ENCODE assay signal across 15 cellular contexts in genomic region chr10:101774589-101775272, GRCh38. TPM values are rescaled to one million over a fixed set of nuclear protein-coding genes. Genes with fewer than 3 reads are reported as not detected.
DNase-seq lines count a peak whose midpoint lies in the region; TF ChIP-seq lines count a peak whose summit lies in the region.
"Had no signal": no experiment of that assay in that cellular context is flagged by ENCODE, and none has a peak within 500 bp of the region (broad histone marks: within the 10 kb centered on the region; RNA-seq: fewer than 3 reads in every experiment).

No MANE protein-coding gene starts in this region.

- peaks cover 10% of the 10 kb centered on the region; the same call in 1 of the 2 replicates for H3K36me3 ChIP-seq in HUES6 (ENCODE audit: control insufficient read depth, insufficient read depth, low read length)

- no peaks in the 10 kb centered on the region for H3K9me3 ChIP-seq in HUES6 (ENCODE audit: control insufficient read depth, insufficient read depth, low read depth, low read length)

- DNase-seq in Calu3 (no peak), glutamatergic neuron (peak; percentile 58), posterior vena cava (ENCODE audit: low spot score) (peak; percentile 78), inferior parietal cortex (ENCODE audit: extremely low spot score) (no peak), CD1c-positive myeloid dendritic cell (ENCODE audit: extremely low spot score) (no peak), NCI-H446 (lab: John Stamatoyannopoulos, UW) (no peak)
- no peak for DNase-seq in activated CD4-positive, alpha-beta T cell treated with anti-CD3 and anti-CD28 coated beads, Interleukin-2, amount 10 ng/mL, durations not matched to agents 24 days and 14 days
- DNase-seq: activated CD4-positive, alpha-beta T cell treated with anti-CD3 and anti-CD28 coated beads for 4 hours; central memory CD4-positive, alpha-beta T cell; hypothalamus; NCI-H2029 treated with DMSO at 0.1 percent for 48 hours had no signal

- peaks cover 76% of the 10 kb centered on the region for H3K27me3 ChIP-seq in HUES6 (ENCODE audit: control insufficient read depth, insufficient read depth, low read length)

- peak overlapping the region; percentile 21 for H3K4me3 Mint-ChIP-seq in Calu3 (ENCODE audit: low read depth, unreplicated experiment)
- H3K4me3 Mint-ChIP-seq in glutamatergic neuron (ENCODE audit: unreplicated experiment) = peak overlapping the region; percentile 34
- no peak overlapping the region for H3K4me3 Mint-ChIP-seq in activated CD4-positive, alpha-beta T cell treated with anti-CD3 and anti-CD28 coated beads, Interleukin-2, amount 10 ng/mL, durations not matched to agents 24 days and 14 days

- CTCF ChIA-PET in Calu3 (lab: Charles Lee) = no interaction called here

- H3K36me3 Mint-ChIP-seq in Calu3 (ENCODE audit: insufficient read depth, unreplicated experiment) (peaks cover 10% of the 10 kb centered on the region), glutamatergic neuron (ENCODE audit: unreplicated experiment) (no peaks in the 10 kb centered on the region)
- peaks cover 17% of the 10 kb centered on the region for H3K36me3 Mint-ChIP-seq in activated CD4-positive, alpha-beta T cell treated with anti-CD3 and anti-CD28 coated beads, Interleukin-2, amount 10 ng/mL, durations not matched to agents 24 days and 14 days (ENCODE audit: low read depth)

- TF ChIP-seq CTCF in Calu3 (IDR thresholded peaks at IDR 0.05; ENCODE audit: unreplicated experiment) (no peak), glutamatergic neuron (IDR thresholded peaks at IDR 0.05; ENCODE audit: partially characterized antibody, unreplicated experiment) (no peak)

- peaks cover 71% of the 10 kb centered on the region for H3K27me3 Mint-ChIP-seq in Calu3 (ENCODE audit: unreplicated experiment)
- H3K27me3 Mint-ChIP-seq in glutamatergic neuron (ENCODE audit: unreplicated experiment) = peaks cover 21% of the 10 kb centered on the region
- peaks cover 69% of the 10 kb centered on the region for H3K27me3 Mint-ChIP-seq in activated CD4-positive, alpha-beta T cell treated with anti-CD3 and anti-CD28 coated beads, Interleukin-2, amount 10 ng/mL, durations not matched to agents 24 days and 14 days

- peaks cover 11% of the 10 kb centered on the region for H3K4me1 Mint-ChIP-seq in Calu3 (ENCODE audit: low read depth, unreplicated experiment)
- H3K4me1 Mint-ChIP-seq in glutamatergic neuron (ENCODE audit: low read depth, unreplicated experiment) = peaks cover 22% of the 10 kb centered on the region
- H3K4me1 Mint-ChIP-seq in activated CD4-positive, alpha-beta T cell treated with anti-CD3 and anti-CD28 coated beads, Interleukin-2, amount 10 ng/mL, durations not matched to agents 24 days and 14 days = peaks cover 12% of the 10 kb centered on the region

- H3K27ac ChIP-seq in HUES6 (ENCODE audit: low read depth, low read length) = no peak overlapping the region

- no TSS peak for BruUV-seq in Calu3 (replicated peaks; lab: Mats Ljungman, UMichigan)

- H3K4me1 ChIP-seq in HUES6 (ENCODE audit: control insufficient read depth, insufficient read depth, low read length) = peaks cover 51% of the 10 kb centered on the region

- H3K4me3 ChIP-seq in HUES6 (ENCODE audit: low read depth, low read length) = peak overlapping the region; percentile 60

- H3K27ac Mint-ChIP-seq in Calu3 (ENCODE audit: unreplicated experiment) (no peak overlapping the region), glutamatergic neuron (ENCODE audit: unreplicated experiment) (no peak overlapping the region)
- no peak overlapping the region for H3K27ac Mint-ChIP-seq in activated CD4-positive, alpha-beta T cell treated with anti-CD3 and anti-CD28 coated beads, Interleukin-2, amount 10 ng/mL, durations not matched to agents 24 days and 14 days

- H3K9ac ChIP-seq in HUES6 (ENCODE audit: low read length) = peak overlapping the region; percentile 80

- H3K9me3 Mint-ChIP-seq in Calu3 (ENCODE audit: low read depth, unreplicated experiment) = no peaks in the 10 kb centered on the region
- peaks cover 9% of the 10 kb centered on the region for H3K9me3 Mint-ChIP-seq in glutamatergic neuron (ENCODE audit: unreplicated experiment)
- no peaks in the 10 kb centered on the region for H3K9me3 Mint-ChIP-seq in activated CD4-positive, alpha-beta T cell treated with anti-CD3 and anti-CD28 coated beads, Interleukin-2, amount 10 ng/mL, durations not matched to agents 24 days and 14 days

- intact Hi-C loops in Calu3 (cut with micrococcal nuclease; ENCODE audit: unreplicated experiment) = no loop called here
- intact Hi-C loops in posterior vena cava (cut with DNase I) = no loop called here
- intact Hi-C loops in activated CD4-positive, alpha-beta T cell treated with anti-CD3 and anti-CD28 coated beads, Interleukin-2, amount 10 ng/mL, durations not matched to agents 24 days and 14 days (cut with micrococcal nuclease) = loop anchor here (10.0 kb wide), 2 partner anchors 610 to 640 kb away; partner anchors contain the start of gene TLX1

RNA-seq across cellular contexts. Expression of gene FGF8, which starts 1.2 kb away (rescaled TPM):
- total RNA-seq in Calu3 (2022) (not detected in 2 replicates), glutamatergic neuron (ENCODE audit: unreplicated experiment) (1.1 TPM), posterior vena cava (not detected)
- 0.35 TPM in 1 of 2 replicates, not detected in the other for total RNA-seq in activated CD4-positive, alpha-beta T cell treated with anti-CD3 and anti-CD28 coated beads, Interleukin-2, amount 10 ng/mL, durations not matched to agents 24 days and 14 days
- total RNA-seq: esophagus mucosa, mucosa of gallbladder, temporal lobe had no signal

RNA-seq across cellular contexts. Expression of gene NPM3, which starts 8.5 kb away (rescaled TPM):
- total RNA-seq in Calu3 (2022) = 51.1 and 51.5 TPM in 2 replicates
- 18.1 TPM for total RNA-seq in glutamatergic neuron (ENCODE audit: unreplicated experiment)
- 10 to 100 TPM; 19.1 to 21.1 TPM for total RNA-seq in posterior vena cava
- 172 and 175 TPM in 2 replicates for total RNA-seq in activated CD4-positive, alpha-beta T cell treated with anti-CD3 and anti-CD28 coated beads, Interleukin-2, amount 10 ng/mL, durations not matched to agents 24 days and 14 days

RNA-seq across cellular contexts. Expression of gene OGA, which starts 43.5 kb away (rescaled TPM):
- 59.0 and 63.3 TPM in 2 replicates for total RNA-seq in Calu3 (2022)
- 277 TPM for total RNA-seq in glutamatergic neuron (ENCODE audit: unreplicated experiment)
- total RNA-seq in posterior vena cava = 100 to 1,000 TPM in 1 of 2 donors, 10 to 100 TPM in 1; 87.7 to 125 TPM
- total RNA-seq in activated CD4-positive, alpha-beta T cell treated with anti-CD3 and anti-CD28 coated beads, Interleukin-2, amount 10 ng/mL, durations not matched to agents 24 days and 14 days = 99.9 and 102 TPM in 2 replicates

Comparison
In these comparisons a context has a peak if more than half of its experiments do, and no peak if none do; other contexts are left out.
1. DNase-seq: peak in glutamatergic neuron (single experiment) and posterior vena cava (single experiment); none in Calu3 (single experiment), activated CD4-positive, alpha-beta T cell treated with anti-CD3 and anti-CD28 coated beads, Interleukin-2, amount 10 ng/mL, durations not matched to agents 24 days and 14 days (single experiment), inferior parietal cortex (single experiment), CD1c-positive myeloid dendritic cell (single experiment) and NCI-H446 (0 of 2).